In the genomic region with DNA sequence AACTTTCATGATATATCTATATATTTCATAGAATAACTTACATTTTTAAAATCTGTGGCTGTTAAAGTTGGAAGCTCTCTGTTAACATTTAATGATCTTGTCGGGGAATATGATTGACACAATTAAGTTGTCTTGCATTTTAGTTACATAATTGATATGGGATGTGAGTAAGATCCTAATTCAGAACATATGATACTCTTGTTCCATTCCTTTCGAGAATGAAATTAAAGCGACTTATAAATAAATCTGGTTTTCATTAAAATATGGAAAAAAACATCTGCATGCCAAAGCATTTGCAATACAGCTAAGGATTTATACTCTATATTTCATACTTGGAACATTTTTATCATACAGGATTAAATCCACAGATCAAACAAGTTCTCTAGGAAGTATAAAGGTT, we compare ENCODE assay signal across 1 cellular context.
TF ChIP-seq lines count a peak whose summit lies in the region.

No MANE protein-coding gene starts in this region.

TF ChIP-seq in SK-N-SH, 30 proteins besides CTCF, POLR2A, EP300 and RAD21 (continued from another document):
- no peak for TF ChIP-seq MEF2A (IDR thresholded peaks at IDR 0.05; ENCODE audit: borderline replicate concordance, low read depth)
- TF ChIP-seq, protein P1, sequence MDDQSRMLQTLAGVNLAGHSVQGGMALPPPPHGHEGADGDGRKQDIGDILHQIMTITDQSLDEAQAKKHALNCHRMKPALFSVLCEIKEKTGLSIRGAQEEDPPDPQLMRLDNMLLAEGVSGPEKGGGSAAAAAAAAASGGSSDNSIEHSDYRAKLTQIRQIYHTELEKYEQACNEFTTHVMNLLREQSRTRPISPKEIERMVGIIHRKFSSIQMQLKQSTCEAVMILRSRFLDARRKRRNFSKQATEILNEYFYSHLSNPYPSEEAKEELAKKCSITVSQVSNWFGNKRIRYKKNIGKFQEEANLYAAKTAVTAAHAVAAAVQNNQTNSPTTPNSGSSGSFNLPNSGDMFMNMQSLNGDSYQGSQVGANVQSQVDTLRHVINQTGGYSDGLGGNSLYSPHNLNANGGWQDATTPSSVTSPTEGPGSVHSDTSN (IDR thresholded peaks at IDR 0.05), result peak; percentile 83
